2 cellular contexts compared by ENCODE assay signal in genomic region chr20:34249291-34249690, GRCh38.
TF ChIP-seq lines count a peak whose summit lies in the region.

No MANE protein-coding gene starts in this region.

TF ChIP-seq in GM23338, 12 proteins besides CTCF, POLR2A, EP300 and RAD21 (continued from another document):
- TF ChIP-seq ETS1 (IDR thresholded peaks at IDR 0.05) = no peak
- TF ChIP-seq POLR2AphosphoS5 (IDR thresholded peaks at IDR 0.05; ENCODE audit: low read depth) = no peak
- TF ChIP-seq STAT1 (IDR thresholded peaks at IDR 0.05; ENCODE audit: unreplicated experiment) = no peak
- TF ChIP-seq CREB1 (CRISPR knock-in tag; IDR thresholded peaks at IDR 0.05; ENCODE audit: low read depth) = no peak
- TF ChIP-seq ZNF331 (CRISPR knock-in tag; IDR thresholded peaks at IDR 0.05; ENCODE audit: low read depth) = no peak

TF ChIP-seq in SK-N-SH, 30 proteins besides CTCF, POLR2A, EP300 and RAD21 (continued from another document):
- TF ChIP-seq ELF1 (IDR thresholded peaks at IDR 0.05) = no peak
- no peak for TF ChIP-seq RXRA (IDR thresholded peaks at IDR 0.05; ENCODE audit: borderline replicate concordance, low read depth)
- TF ChIP-seq NRF1 (IDR thresholded peaks at IDR 0.05; ENCODE audit: low read depth, low read length) = no peak
- TF ChIP-seq GABPA (IDR thresholded peaks at IDR 0.05; ENCODE audit: low read depth) = no peak
- no peak for TF ChIP-seq POLR2AphosphoS5 (IDR thresholded peaks at IDR 0.05; ENCODE audit: low read depth, low read length)
- no peak for TF ChIP-seq USF2 (IDR thresholded peaks at IDR 0.05; ENCODE audit: borderline replicate concordance, low read depth, low read length)
